Comparison of ENCODE assay signal across 8 cellular contexts in genomic region chr11:13276852-13277718, GRCh38. TPM values are rescaled to one million over a fixed set of nuclear protein-coding genes. Genes with fewer than 3 reads are reported as not detected.
DNase-seq lines count a peak whose midpoint lies in the region; ATAC-seq and TF ChIP-seq lines count a peak whose summit lies in the region.

No MANE protein-coding gene starts in this region.

- DNase-seq in GM12865 (ENCODE audit: low read depth) (peak; percentile 99), NCI-H1436 (lab: John Stamatoyannopoulos, UW) (peak; percentile 96), left ventricle myocardium superior (peak; percentile 99), progenitor cell of endocrine pancreas (ENCODE audit: low spot score, unreplicated experiment) (peak; percentile 98), ureter (ENCODE audit: low spot score) (peak; percentile 98)

- H3K4me1 Mint-ChIP-seq in T-helper 1 cell treated with Interleukin-12 subunit alpha and Interleukin-12 subunit beta and Interleukin-4 antibody, amounts not matched to agents 30 μg/mL and 1 μg/mL, for 36 hours (ENCODE audit: low read depth), result peaks cover 41% of the 10 kb centered on the region
- peaks cover 9% of the 10 kb centered on the region for H3K4me1 Mint-ChIP-seq in progenitor cell of endocrine pancreas (ENCODE audit: low read depth)

- TF ChIP-seq CTCF in GM12865 (IDR thresholded peaks at IDR 0.05; ENCODE audit: insufficient read depth, low read depth, low read length, missing control alignments) (no peak), progenitor cell of endocrine pancreas (IDR thresholded peaks at IDR 0.05; ENCODE audit: unreplicated experiment) (no peak)

- H3K36me3 Mint-ChIP-seq in T-helper 1 cell treated with Interleukin-12 subunit alpha and Interleukin-12 subunit beta and Interleukin-4 antibody, amounts not matched to agents 30 μg/mL and 1 μg/mL, for 36 hours (ENCODE audit: low read depth), result peaks cover 18% of the 10 kb centered on the region
- H3K36me3 Mint-ChIP-seq in progenitor cell of endocrine pancreas (ENCODE audit: insufficient read depth), result no peaks in the 10 kb centered on the region

- peak overlapping the region; percentile 92 for H3K27ac Mint-ChIP-seq in T-helper 1 cell treated with Interleukin-12 subunit alpha and Interleukin-12 subunit beta and Interleukin-4 antibody, amounts not matched to agents 30 μg/mL and 1 μg/mL, for 36 hours
- H3K27ac Mint-ChIP-seq in progenitor cell of endocrine pancreas, result peak overlapping the region; percentile 91

- intact Hi-C loops in left ventricle myocardium superior (cut with micrococcal nuclease), result loop anchor here (10.0 kb wide), 1 partner anchor 58 kb away; no protein-coding TSS in a partner anchor

- peaks cover 55% of the 10 kb centered on the region for H3K27me3 Mint-ChIP-seq in T-helper 1 cell treated with Interleukin-12 subunit alpha and Interleukin-12 subunit beta and Interleukin-4 antibody, amounts not matched to agents 30 μg/mL and 1 μg/mL, for 36 hours (ENCODE audit: low read depth)
- peaks cover 83% of the 10 kb centered on the region for H3K27me3 Mint-ChIP-seq in progenitor cell of endocrine pancreas

- H3K4me3 ChIP-seq in GM12865 (ENCODE audit: low read depth, low read length), result peak overlapping the region; percentile 63

- H3K27ac ChIP-seq in angular gyrus (ENCODE audit: low read depth, low read length), result peak overlapping the region; percentile 68

- peak overlapping the region; percentile 99 for H3K4me3 Mint-ChIP-seq in T-helper 1 cell treated with Interleukin-12 subunit alpha and Interleukin-12 subunit beta and Interleukin-4 antibody, amounts not matched to agents 30 μg/mL and 1 μg/mL, for 36 hours
- peak overlapping the region; percentile 93 for H3K4me3 Mint-ChIP-seq in progenitor cell of endocrine pancreas (ENCODE audit: low read depth)

- H3K9me3 Mint-ChIP-seq in T-helper 1 cell treated with Interleukin-12 subunit alpha and Interleukin-12 subunit beta and Interleukin-4 antibody, amounts not matched to agents 30 μg/mL and 1 μg/mL, for 36 hours, result no peaks in the 10 kb centered on the region
- no peaks in the 10 kb centered on the region for H3K9me3 Mint-ChIP-seq in progenitor cell of endocrine pancreas (ENCODE audit: low read depth)

- ATAC-seq in HG02759 (IDR thresholded peaks at IDR 0.05; ENCODE audit: unreplicated experiment) (peak; percentile 87), left ventricle myocardium superior (peak; percentile 97)

RNA-seq across cellular contexts. Expression of gene BMAL1, which starts 0.5 kb away (rescaled TPM):
- total RNA-seq in left ventricle myocardium superior (4.6 TPM), progenitor cell of endocrine pancreas (7.0 and 8.6 TPM in 2 replicates), ureter (28.4 TPM)

Comparison
In these comparisons a context has a peak if more than half of its experiments do, and no peak if none do; other contexts are left out.
1. Peak in every context shown above with its lines: DNase-seq, ATAC-seq, H3K4me3 ChIP-seq and H3K27ac ChIP-seq.